ENCODE assay signal across 15 cellular contexts in genomic region chr7:3957735-3958491, GRCh38.
DNase-seq lines count a peak whose midpoint lies in the region; ATAC-seq and TF ChIP-seq lines count a peak whose summit lies in the region.
"Had no signal": no experiment of that assay in that cellular context is flagged by ENCODE, and none has a peak within 500 bp of the region (broad histone marks: within the 10 kb centered on the region; RNA-seq: fewer than 3 reads in every experiment).

No MANE protein-coding gene starts in this region.

- peak; percentile 52 for DNase-seq in germinal center (ENCODE audit: low spot score)
- DNase-seq in effector CD8-positive, alpha-beta T cell (lab: John Stamatoyannopoulos, UW): no peak
- DNase-seq in SIG-M5 treated with dmso at 0.1 percent for 504 hours (lab: John Stamatoyannopoulos, UW; ENCODE audit: unreplicated experiment): no peak
- DNase-seq in stimulated activated CD4-positive, alpha-beta T cell treated with anti-CD3 and anti-CD28 coated beads, Interleukin-2, amount 100 ng/mL, for 24 hours: no peak
- DNase-seq: activated CD4-positive, alpha-beta memory T cell treated with anti-CD3 and anti-CD28 coated beads, Interleukin-2, amount 10 ng/mL, durations not matched to agents 7 days and 5 days; lower lobe of right lung; MV-4-11; NCI-H2081 treated with DMSO at 0.1 percent for 48 hours; NCI-H526; PC-9 had no signal

- ATAC-seq in GM18505 (IDR thresholded peaks at IDR 0.05; ENCODE audit: unreplicated experiment) (peak; percentile 42), GM21381 (IDR thresholded peaks at IDR 0.05; ENCODE audit: unreplicated experiment) (peak; percentile 53), HG03103 (IDR thresholded peaks at IDR 0.05; ENCODE audit: low read depth, unreplicated experiment) (peak; percentile 37), GM18907 (IDR thresholded peaks at IDR 0.05; ENCODE audit: unreplicated experiment) (no peak)
- ATAC-seq: lower lobe of right lung; natural killer cell treated with Interleukin-12 subunit alpha and Interleukin-12 subunit beta and Interleukin-15 and Interleukin-18, amount 100 ng/mL, for 72 hours had no signal

- no peak for TF ChIP-seq POLR2A in GM18505 (IDR thresholded peaks at IDR 0.05; ENCODE audit: borderline replicate concordance, extremely low read depth, insufficient read depth, insufficient read length)
